In genomic region chr19:16519230-16519687, GRCh38 we compare ENCODE assay signal across 28 cellular contexts. TPM values are rescaled to one million over a fixed set of nuclear protein-coding genes. Genes with fewer than 3 reads are reported as not detected.
"Had no signal": no experiment of that assay in that cellular context is flagged by ENCODE, and none has a peak within 500 bp of the region (broad histone marks: within the 10 kb centered on the region; RNA-seq: fewer than 3 reads in every experiment).

No MANE protein-coding gene starts in this region.

- H3K4me3 ChIP-seq: heart right ventricle, left lung, pancreas, upper lobe of right lung had no signal

- H3K9me3 Mint-ChIP-seq: activated CD4-positive, alpha-beta memory T cell treated with anti-CD3 and anti-CD28 coated beads for 36 hours; activated naive CD4-positive, alpha-beta T cell treated with anti-CD3 and anti-CD28 coated beads, Interleukin-2, amount 50 U/mL, for 24 hours; brain; mesothelial cell of epicardium; natural killer cell; T-helper 1 cell treated with Interleukin-12 subunit alpha and Interleukin-12 subunit beta and Interleukin-4 antibody, amounts not matched to agents 30 μg/mL and 1 μg/mL, for 36 hours had no signal

- H3K27me3 Mint-ChIP-seq: activated CD4-positive, alpha-beta memory T cell treated with anti-CD3 and anti-CD28 coated beads for 36 hours; activated naive CD4-positive, alpha-beta T cell treated with anti-CD3 and anti-CD28 coated beads, Interleukin-2, amount 50 U/mL, for 24 hours; brain had no signal

- FAIRE-seq: keratinocyte, pancreas had no signal

- DNase-seq: activated CD4-positive, alpha-beta memory T cell treated with anti-CD3 and anti-CD28 coated beads for 36 hours; activated CD4-positive, alpha-beta T cell treated with anti-CD3 and anti-CD28 coated beads for 48 hours; activated effector memory CD4-positive, alpha-beta T cell treated with anti-CD3 and anti-CD28 coated beads, Interleukin-2, amount 50 U/mL, for 16 hours; anterior cingulate cortex; effector CD8-positive, alpha-beta T cell; erythroblast; foreskin fibroblast; heart right ventricle; left lung; mammary epithelial cell; natural killer cell; pancreas; stimulated activated CD4-positive, alpha-beta T cell treated with anti-CD3 and anti-CD28 coated beads, Interleukin-12 subunit alpha, Interleukin-12 subunit beta, amount 100 ng/mL, for 4 hours; stimulated activated CD4-positive, alpha-beta T cell treated with anti-CD3 and anti-CD28 coated beads, Interleukin-4, amount 100 ng/mL, for 4 hours; stimulated activated naive CD8-positive, alpha-beta T cell treated with anti-CD3 and anti-CD28 coated beads, Interleukin-15, Interleukin-2, amounts not matched to agents 100 U/mL and 50 U/mL, for 24 hours; upper lobe of right lung had no signal

- H3K27ac Mint-ChIP-seq: activated CD4-positive, alpha-beta memory T cell treated with anti-CD3 and anti-CD28 coated beads for 36 hours; activated naive CD4-positive, alpha-beta T cell treated with anti-CD3 and anti-CD28 coated beads, Interleukin-2, amount 50 U/mL, for 24 hours; natural killer cell; T-helper 1 cell treated with Interleukin-12 subunit alpha and Interleukin-12 subunit beta and Interleukin-4 antibody, amounts not matched to agents 30 μg/mL and 1 μg/mL, for 36 hours had no signal

- ATAC-seq: heart right ventricle; left lung; natural killer cell; pancreas; right cardiac atrium; stimulated activated naive CD8-positive, alpha-beta T cell treated with anti-CD3 and anti-CD28 coated beads, Interleukin-15, Interleukin-2, amounts not matched to agents 100 U/mL and 50 U/mL, for 24 hours; upper lobe of right lung had no signal

- H3K36me3 Mint-ChIP-seq: natural killer cell had no signal

- H3K27me3 ChIP-seq: heart right ventricle, left lung, neutrophil, pancreas, upper lobe of right lung had no signal

- H3K27ac ChIP-seq: heart right ventricle, left lung, pancreas, upper lobe of right lung had no signal

- H3K4me1 ChIP-seq: heart right ventricle, left lung, pancreas, upper lobe of right lung had no signal

- H3K4me1 Mint-ChIP-seq: activated naive CD4-positive, alpha-beta T cell treated with anti-CD3 and anti-CD28 coated beads, Interleukin-2, amount 50 U/mL, for 24 hours; brain; mesothelial cell of epicardium had no signal

- H3K9me3 ChIP-seq: heart right ventricle, left lung, neutrophil, pancreas, upper lobe of right lung had no signal

- H3K4me3 Mint-ChIP-seq: activated CD4-positive, alpha-beta memory T cell treated with anti-CD3 and anti-CD28 coated beads for 36 hours; activated naive CD4-positive, alpha-beta T cell treated with anti-CD3 and anti-CD28 coated beads, Interleukin-2, amount 50 U/mL, for 24 hours; brain; mesothelial cell of epicardium; natural killer cell; T-helper 1 cell treated with Interleukin-12 subunit alpha and Interleukin-12 subunit beta and Interleukin-4 antibody, amounts not matched to agents 30 μg/mL and 1 μg/mL, for 36 hours had no signal

RNA-seq across cellular contexts. Expression of gene CALR3, which starts 23.3 kb away (rescaled TPM):
- total RNA-seq: activated CD4-positive, alpha-beta memory T cell treated with anti-CD3 and anti-CD28 coated beads for 36 hours; cardiac septum; dermis blood vessel endothelial cell; fibroblast of lung; left lung; mammary epithelial cell; mesothelial cell of epicardium; natural killer cell; pancreas; pulmonary artery endothelial cell; right cardiac atrium; subcutaneous adipose tissue; upper lobe of right lung had no signal
- polyA plus RNA-seq: fibroblast of lung, heart right ventricle, keratinocyte, mammary epithelial cell, right cardiac atrium had no signal
